Comparison of ENCODE assay signal across 8 cellular contexts in the genomic region with DNA sequence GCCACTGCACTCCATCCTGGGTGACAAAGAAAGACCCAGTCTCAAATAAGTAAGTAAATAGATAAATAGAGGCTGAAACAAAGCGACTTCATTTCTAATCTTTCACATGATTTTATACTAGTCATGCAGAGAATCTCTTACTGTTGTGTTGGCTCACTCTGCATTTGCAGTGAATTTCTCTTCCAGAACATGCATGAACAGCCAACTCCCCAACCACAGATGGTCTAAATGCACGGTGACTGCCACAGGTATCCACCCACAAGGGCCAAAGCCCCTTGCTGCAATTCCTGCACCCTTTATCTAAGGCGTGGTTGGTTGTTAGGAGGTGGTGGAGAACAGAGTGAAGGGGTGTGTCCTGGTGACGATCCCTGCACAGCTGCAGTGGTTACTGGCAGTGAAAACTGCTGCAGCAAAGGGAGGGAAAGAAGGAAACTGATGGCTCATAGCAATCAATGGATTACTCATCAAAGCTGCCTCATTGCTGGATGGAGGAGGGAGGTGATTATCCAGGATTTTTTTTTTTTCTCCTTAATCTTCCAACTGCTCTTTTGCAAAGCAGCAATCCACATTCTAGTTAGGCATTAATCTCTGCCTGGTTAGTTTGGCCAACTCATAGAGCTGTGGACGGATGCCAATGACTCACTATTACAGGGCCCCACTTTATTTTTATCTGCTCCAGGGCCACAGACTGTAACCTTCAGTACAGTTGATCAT. TPM values are rescaled to one million over a fixed set of nuclear protein-coding genes. Genes with fewer than 3 reads are reported as not detected.
A peak's percentile ranks its signal among the peaks of the same experiment; 100 is the strongest.
DNase-seq lines count a peak whose midpoint lies in the region; ATAC-seq and TF ChIP-seq lines count a peak whose summit lies in the region.

No MANE protein-coding gene starts in this region.

- CTCF ChIA-PET in SK-N-SH (lab: Yijun Ruan, JAX) = no interaction called here

- no peaks in the 10 kb centered on the region for H3K27me3 ChIP-seq in SK-N-SH (ENCODE audit: insufficient read depth)
- no peaks in the 10 kb centered on the region for H3K27me3 ChIP-seq in psoas muscle (ENCODE audit: insufficient read depth in 3 of 3, low read length in 2 of 3)
- no peaks in the 10 kb centered on the region for H3K27me3 ChIP-seq in BE2C

- H3K36me3 ChIP-seq in SK-N-SH (replicated peaks in 1 of 2; ENCODE audit: control insufficient read depth in 1 of 2, insufficient read depth in 2 of 2, low read length in 1 of 2) (no peaks in the 10 kb centered on the region), psoas muscle (ENCODE audit: insufficient read depth in 1 of 2, low read depth in 1 of 2) (no peaks in the 10 kb centered on the region), BE2C (no peaks in the 10 kb centered on the region)

- POLR2A ChIA-PET in SK-N-SH (lab: Yijun Ruan, JAX) = no interaction called here

- no peaks in the 10 kb centered on the region for H3K9me2 ChIP-seq in SK-N-SH

- H4K20me1 ChIP-seq in SK-N-SH (ENCODE audit: insufficient read depth) = no peaks in the 10 kb centered on the region

- DNase-seq in AG08395 (ENCODE audit: low spot score) = peak; percentile 93
- no peak for DNase-seq in SK-N-SH
- peak; percentile 97 for DNase-seq in fibroblast of peridontal ligament (ENCODE audit: extremely low read depth)
- peak; percentile 32 to 64 for DNase-seq in psoas muscle
- DNase-seq in BE2C = no peak

- H3K4me1 ChIP-seq in SK-N-SH (ENCODE audit: control insufficient read depth in 1 of 2, insufficient read depth in 2 of 2, low read depth in 1 of 2, low read length in 1 of 2) = peaks cover 3 to 21% of the 10 kb centered on the region in 2 experiments; a peak in 2 of 4 replicates
- peaks cover 15% of the 10 kb centered on the region for H3K4me1 ChIP-seq in psoas muscle
- H3K4me1 ChIP-seq in BE2C = peaks cover 2% of the 10 kb centered on the region; the same call in 1 of the 2 replicates

- ATAC-seq in GM18511 (IDR thresholded peaks at IDR 0.05; ENCODE audit: unreplicated experiment) = peak; percentile 55
- ATAC-seq in HG03025 (IDR thresholded peaks at IDR 0.05; ENCODE audit: low FRiP score, unreplicated experiment) = peak; percentile 12
- peak; percentile 73 to 93 (median 88) for ATAC-seq in psoas muscle
- no peak for ATAC-seq in HG03565 (IDR thresholded peaks at IDR 0.05; ENCODE audit: unreplicated experiment)

- TF ChIP-seq CTCF in SK-N-SH (IDR thresholded peaks at IDR 0.05) (no peak), psoas muscle (IDR thresholded peaks at IDR 0.05) (no peak), BE2C (IDR thresholded peaks at IDR 0.05; ENCODE audit: low read depth, low read length) (no peak)

- no peaks in the 10 kb centered on the region for H3K9me3 ChIP-seq in SK-N-SH
- H3K9me3 ChIP-seq in psoas muscle = no peaks in the 10 kb centered on the region
- no peaks in the 10 kb centered on the region for H3K9me3 ChIP-seq in BE2C

- H3F3A ChIP-seq in SK-N-SH (replicated peaks; ENCODE audit: insufficient read depth) = peaks cover 26% of the 10 kb centered on the region

- H3K9ac ChIP-seq in SK-N-SH = no peak overlapping the region

- WGBS in SK-N-SH (ENCODE audit: low lambda C conversion rate) = 18% methylated on average over 5 of the region's 5 CpGs
- WGBS in psoas muscle, 3 donors = 34 to 44% (median 35%) methylated on average over 5 of the region's 5 CpGs

- H2AFZ ChIP-seq in SK-N-SH (ENCODE audit: low read depth) = no peak overlapping the region

- H3K79me2 ChIP-seq in SK-N-SH (ENCODE audit: insufficient read depth) = no peaks in the 10 kb centered on the region

- TF ChIP-seq RAD21 in SK-N-SH (IDR thresholded peaks at IDR 0.05; ENCODE audit: low read length) = no peak

- peak in 1 of 2 experiments; percentile 32; a peak in 3 of 4 replicates for TF ChIP-seq EP300 in SK-N-SH (IDR thresholded peaks at IDR 0.05; ENCODE audit: borderline replicate concordance in 1 of 2, low read depth in 1 of 2, low read length in 1 of 2)

- peak overlapping the region; percentile 79 for H3K4me2 ChIP-seq in SK-N-SH

- H3K27ac ChIP-seq in SK-N-SH (ENCODE audit: low read depth in 2 of 2, low read length in 1 of 2) = peak overlapping the region; percentile 20 to 74; a peak in 3 of 4 replicates
- H3K27ac ChIP-seq in psoas muscle = peak overlapping the region; percentile 4

- intact Hi-C loops in psoas muscle (cut with DNase I) = no loop called here

- H3K4me3 ChIP-seq in SK-N-SH (ENCODE audit: low read depth in 2 of 2, low read length in 1 of 2) = peak overlapping the region in 1 of 2 experiments; percentile 9; a peak in 1 of 4 replicates
- H3K4me3 ChIP-seq in psoas muscle = no peak overlapping the region
- H3K4me3 ChIP-seq in BE2C (ENCODE audit: low read depth, low read length) = no peak overlapping the region

TF ChIP-seq in SK-N-SH, 30 proteins besides CTCF, POLR2A, EP300 and RAD21 (continues in another document):
- TF ChIP-seq, protein P1, sequence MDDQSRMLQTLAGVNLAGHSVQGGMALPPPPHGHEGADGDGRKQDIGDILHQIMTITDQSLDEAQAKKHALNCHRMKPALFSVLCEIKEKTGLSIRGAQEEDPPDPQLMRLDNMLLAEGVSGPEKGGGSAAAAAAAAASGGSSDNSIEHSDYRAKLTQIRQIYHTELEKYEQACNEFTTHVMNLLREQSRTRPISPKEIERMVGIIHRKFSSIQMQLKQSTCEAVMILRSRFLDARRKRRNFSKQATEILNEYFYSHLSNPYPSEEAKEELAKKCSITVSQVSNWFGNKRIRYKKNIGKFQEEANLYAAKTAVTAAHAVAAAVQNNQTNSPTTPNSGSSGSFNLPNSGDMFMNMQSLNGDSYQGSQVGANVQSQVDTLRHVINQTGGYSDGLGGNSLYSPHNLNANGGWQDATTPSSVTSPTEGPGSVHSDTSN (IDR thresholded peaks at IDR 0.05) = peak; percentile 93
- TF ChIP-seq, protein P2, sequence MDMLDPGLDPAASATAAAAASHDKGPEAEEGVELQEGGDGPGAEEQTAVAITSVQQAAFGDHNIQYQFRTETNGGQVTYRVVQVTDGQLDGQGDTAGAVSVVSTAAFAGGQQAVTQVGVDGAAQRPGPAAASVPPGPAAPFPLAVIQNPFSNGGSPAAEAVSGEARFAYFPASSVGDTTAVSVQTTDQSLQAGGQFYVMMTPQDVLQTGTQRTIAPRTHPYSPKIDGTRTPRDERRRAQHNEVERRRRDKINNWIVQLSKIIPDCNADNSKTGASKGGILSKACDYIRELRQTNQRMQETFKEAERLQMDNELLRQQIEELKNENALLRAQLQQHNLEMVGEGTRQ (IDR thresholded peaks at IDR 0.05; ENCODE audit: borderline replicate concordance, low read depth, low read length) = no peak
- TF ChIP-seq MXI1 (IDR thresholded peaks at IDR 0.05; ENCODE audit: low read depth, low read length) (no peak), MEF2A (IDR thresholded peaks at IDR 0.05; ENCODE audit: borderline replicate concordance, low read depth) (peak; percentile 87), RCOR1 (IDR thresholded peaks at IDR 0.05; ENCODE audit: low read length) (no peak), FOXM1 (IDR thresholded peaks at IDR 0.05; ENCODE audit: low read depth) (peak; percentile 66; the same call in 1 of the 2 replicates), FOSL2 (IDR thresholded peaks at IDR 0.05; ENCODE audit: borderline replicate concordance, low read depth) (peak; percentile 94; the same call in 1 of the 2 replicates), RXRA (IDR thresholded peaks at IDR 0.05; ENCODE audit: borderline replicate concordance, low read depth) (0 out of 2 replicates have a peak, but pooled peaks have one; percentile 28), SMC3 (IDR thresholded peaks at IDR 0.05; ENCODE audit: low read depth, low read length) (no peak), POLR2AphosphoS5 (IDR thresholded peaks at IDR 0.05; ENCODE audit: low read depth, low read length) (peak; percentile 78; the same call in 1 of the 2 replicates), EZH2phosphoT487 (IDR thresholded peaks at IDR 0.05; ENCODE audit: borderline replicate concordance, low read depth) (no peak), CHD2 (IDR thresholded peaks at IDR 0.05; ENCODE audit: low read length, partially characterized antibody) (no peak), NRF1 (IDR thresholded peaks at IDR 0.05; ENCODE audit: low read depth, low read length) (no peak), RFX5 (IDR thresholded peaks at IDR 0.05; ENCODE audit: low read length) (no peak), GABPA (IDR thresholded peaks at IDR 0.05; ENCODE audit: low read depth) (no peak), TEAD4 (IDR thresholded peaks at IDR 0.05; ENCODE audit: borderline replicate concordance, insufficient read depth) (peak; percentile 77), FOXJ3 (CRISPR knock-in tag; IDR thresholded peaks at IDR 0.05) (no peak), JUND (IDR thresholded peaks at IDR 0.05) (peak; percentile 89), SIN3A (IDR thresholded peaks at IDR 0.05; ENCODE audit: borderline replicate concordance, low read depth, low read length) (peak; percentile 29; the same call in 1 of the 2 replicates), TCF12 (IDR thresholded peaks at IDR 0.05) (peak; percentile 92), ELF1 (IDR thresholded peaks at IDR 0.05) (no peak)
- TF ChIP-seq, protein P3, sequence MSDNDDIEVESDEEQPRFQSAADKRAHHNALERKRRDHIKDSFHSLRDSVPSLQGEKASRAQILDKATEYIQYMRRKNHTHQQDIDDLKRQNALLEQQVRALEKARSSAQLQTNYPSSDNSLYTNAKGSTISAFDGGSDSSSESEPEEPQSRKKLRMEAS (IDR thresholded peaks at IDR 0.05; ENCODE audit: low read depth) = peak; percentile 27; the same call in 1 of the 2 replicates
- TF ChIP-seq, protein P4, sequence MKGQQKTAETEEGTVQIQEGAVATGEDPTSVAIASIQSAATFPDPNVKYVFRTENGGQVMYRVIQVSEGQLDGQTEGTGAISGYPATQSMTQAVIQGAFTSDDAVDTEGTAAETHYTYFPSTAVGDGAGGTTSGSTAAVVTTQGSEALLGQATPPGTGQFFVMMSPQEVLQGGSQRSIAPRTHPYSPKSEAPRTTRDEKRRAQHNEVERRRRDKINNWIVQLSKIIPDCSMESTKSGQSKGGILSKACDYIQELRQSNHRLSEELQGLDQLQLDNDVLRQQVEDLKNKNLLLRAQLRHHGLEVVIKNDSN (IDR thresholded peaks at IDR 0.05; ENCODE audit: borderline replicate concordance, low read depth) = no peak

RNA-seq across cellular contexts. Expression of a gene that starts 50.6 kb away (rescaled TPM):
- 6.6 and 8.1 TPM in 2 replicates for polyA plus RNA-seq in SK-N-SH (2012; rRNA removed)
- polyA plus RNA-seq in SK-N-SH (2012; cell fraction: cytosol; rRNA removed) = 10.8 and 12.0 TPM in 2 replicates
- 5.0 and 9.9 TPM in 2 replicates for polyA plus RNA-seq in SK-N-SH (2012; cell fraction: nucleus; rRNA removed)
- under 1 TPM; 0.17 to 0.84 (median 0.46) TPM for total RNA-seq in psoas muscle
- under 1 TPM; 0.14 to 0.51 (median 0.43) TPM for polyA plus RNA-seq in psoas muscle
- polyA plus RNA-seq in BE2C (2012; ENCODE audit: insufficient read depth, insufficient read length, low read depth) = 13.3 TPM

Comparison
In these comparisons a context has a peak if more than half of its experiments do, and no peak if none do; other contexts are left out.
1. DNase-seq: peak in AG08395 (single experiment), fibroblast of peridontal ligament (single experiment) and psoas muscle (2 of 2); none in SK-N-SH (single experiment) and BE2C (single experiment).